Comparison of ENCODE assay signal across 1 cellular context in genomic region chr19:54390942-54391577, GRCh38.
A peak's percentile ranks its signal among the peaks of the same experiment; 100 is the strongest.
TF ChIP-seq lines count a peak whose summit lies in the region.

No MANE protein-coding gene starts in this region.

TF ChIP-seq in GM12878, 131 proteins besides CTCF, POLR2A, EP300 and RAD21 (continues in another document):
- no peak for TF ChIP-seq PAX8 (IDR thresholded peaks at IDR 0.05)
- TF ChIP-seq, protein P1, sequence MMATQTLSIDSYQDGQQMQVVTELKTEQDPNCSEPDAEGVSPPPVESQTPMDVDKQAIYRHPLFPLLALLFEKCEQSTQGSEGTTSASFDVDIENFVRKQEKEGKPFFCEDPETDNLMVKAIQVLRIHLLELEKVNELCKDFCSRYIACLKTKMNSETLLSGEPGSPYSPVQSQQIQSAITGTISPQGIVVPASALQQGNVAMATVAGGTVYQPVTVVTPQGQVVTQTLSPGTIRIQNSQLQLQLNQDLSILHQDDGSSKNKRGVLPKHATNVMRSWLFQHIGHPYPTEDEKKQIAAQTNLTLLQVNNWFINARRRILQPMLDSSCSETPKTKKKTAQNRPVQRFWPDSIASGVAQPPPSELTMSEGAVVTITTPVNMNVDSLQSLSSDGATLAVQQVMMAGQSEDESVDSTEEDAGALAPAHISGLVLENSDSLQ (IDR thresholded peaks at IDR 0.05): no peak
- no peak for TF ChIP-seq SMARCA5 (IDR thresholded peaks at IDR 0.05)
- no peak for TF ChIP-seq SPI1 (IDR thresholded peaks at IDR 0.05; ENCODE audit: borderline replicate concordance, insufficient read depth, low read depth, low read length)
- TF ChIP-seq, protein P2, sequence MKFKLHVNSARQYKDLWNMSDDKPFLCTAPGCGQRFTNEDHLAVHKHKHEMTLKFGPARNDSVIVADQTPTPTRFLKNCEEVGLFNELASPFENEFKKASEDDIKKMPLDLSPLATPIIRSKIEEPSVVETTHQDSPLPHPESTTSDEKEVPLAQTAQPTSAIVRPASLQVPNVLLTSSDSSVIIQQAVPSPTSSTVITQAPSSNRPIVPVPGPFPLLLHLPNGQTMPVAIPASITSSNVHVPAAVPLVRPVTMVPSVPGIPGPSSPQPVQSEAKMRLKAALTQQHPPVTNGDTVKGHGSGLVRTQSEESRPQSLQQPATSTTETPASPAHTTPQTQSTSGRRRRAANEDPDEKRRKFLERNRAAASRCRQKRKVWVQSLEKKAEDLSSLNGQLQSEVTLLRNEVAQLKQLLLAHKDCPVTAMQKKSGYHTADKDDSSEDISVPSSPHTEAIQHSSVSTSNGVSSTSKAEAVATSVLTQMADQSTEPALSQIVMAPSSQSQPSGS (IDR thresholded peaks at IDR 0.05; ENCODE audit: low read length): no peak
- no peak for TF ChIP-seq ETV6 (conservative IDR thresholded peaks at IDR 0.05 in 1 of 2, IDR thresholded peaks at IDR 0.05 in 1 of 2; ENCODE audit: borderline replicate concordance in 1 of 2, low read depth in 1 of 2)
- TF ChIP-seq TCF12 (IDR thresholded peaks at IDR 0.05; ENCODE audit: low read depth, low read length): no peak
- no peak for TF ChIP-seq SMAD5 (IDR thresholded peaks at IDR 0.05; ENCODE audit: low read depth)
- TF ChIP-seq ZNF24 (IDR thresholded peaks at IDR 0.05): no peak
- TF ChIP-seq IRF4 (IDR thresholded peaks at IDR 0.05; ENCODE audit: low read depth, low read length): no peak
- TF ChIP-seq POU2F2 (IDR thresholded peaks at IDR 0.05; ENCODE audit: borderline replicate concordance, low read depth, low read length): 0 out of 3 replicates have a peak, but pooled peaks have one; percentile 14
- no peak for TF ChIP-seq IRF5 (IDR thresholded peaks at IDR 0.05; ENCODE audit: borderline replicate concordance)
- no peak for TF ChIP-seq ZBTB40 (IDR thresholded peaks at IDR 0.05; ENCODE audit: borderline replicate concordance)
- TF ChIP-seq BCLAF1 (IDR thresholded peaks at IDR 0.05): no peak
- TF ChIP-seq, protein P3, sequence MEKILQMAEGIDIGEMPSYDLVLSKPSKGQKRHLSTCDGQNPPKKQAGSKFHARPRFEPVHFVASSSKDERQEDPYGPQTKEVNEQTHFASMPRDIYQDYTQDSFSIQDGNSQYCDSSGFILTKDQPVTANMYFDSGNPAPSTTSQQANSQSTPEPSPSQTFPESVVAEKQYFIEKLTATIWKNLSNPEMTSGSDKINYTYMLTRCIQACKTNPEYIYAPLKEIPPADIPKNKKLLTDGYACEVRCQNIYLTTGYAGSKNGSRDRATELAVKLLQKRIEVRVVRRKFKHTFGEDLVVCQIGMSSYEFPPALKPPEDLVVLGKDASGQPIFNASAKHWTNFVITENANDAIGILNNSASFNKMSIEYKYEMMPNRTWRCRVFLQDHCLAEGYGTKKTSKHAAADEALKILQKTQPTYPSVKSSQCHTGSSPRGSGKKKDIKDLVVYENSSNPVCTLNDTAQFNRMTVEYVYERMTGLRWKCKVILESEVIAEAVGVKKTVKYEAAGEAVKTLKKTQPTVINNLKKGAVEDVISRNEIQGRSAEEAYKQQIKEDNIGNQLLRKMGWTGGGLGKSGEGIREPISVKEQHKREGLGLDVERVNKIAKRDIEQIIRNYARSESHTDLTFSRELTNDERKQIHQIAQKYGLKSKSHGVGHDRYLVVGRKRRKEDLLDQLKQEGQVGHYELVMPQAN (conservative IDR thresholded peaks at IDR 0.05): no peak
- TF ChIP-seq, protein P4, sequence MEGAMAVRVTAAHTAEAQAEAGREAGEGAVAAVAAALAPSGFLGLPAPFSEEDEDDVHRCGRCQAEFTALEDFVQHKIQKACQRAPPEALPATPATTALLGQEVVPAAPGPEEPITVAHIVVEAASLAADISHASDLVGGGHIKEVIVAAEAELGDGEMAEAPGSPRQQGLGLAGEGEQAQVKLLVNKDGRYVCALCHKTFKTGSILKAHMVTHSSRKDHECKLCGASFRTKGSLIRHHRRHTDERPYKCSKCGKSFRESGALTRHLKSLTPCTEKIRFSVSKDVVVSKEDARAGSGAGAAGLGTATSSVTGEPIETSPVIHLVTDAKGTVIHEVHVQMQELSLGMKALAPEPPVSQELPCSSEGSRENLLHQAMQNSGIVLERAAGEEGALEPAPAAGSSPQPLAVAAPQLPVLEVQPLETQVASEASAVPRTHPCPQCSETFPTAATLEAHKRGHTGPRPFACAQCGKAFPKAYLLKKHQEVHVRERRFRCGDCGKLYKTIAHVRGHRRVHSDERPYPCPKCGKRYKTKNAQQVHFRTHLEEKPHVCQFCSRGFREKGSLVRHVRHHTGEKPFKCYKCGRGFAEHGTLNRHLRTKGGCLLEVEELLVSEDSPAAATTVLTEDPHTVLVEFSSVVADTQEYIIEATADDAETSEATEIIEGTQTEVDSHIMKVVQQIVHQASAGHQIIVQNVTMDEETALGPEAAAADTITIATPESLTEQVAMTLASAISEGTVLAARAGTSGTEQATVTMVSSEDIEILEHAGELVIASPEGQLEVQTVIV (IDR thresholded peaks at IDR 0.05; ENCODE audit: borderline replicate concordance, partially characterized antibody): no peak
- TF ChIP-seq NBN (IDR thresholded peaks at IDR 0.05): no peak
- no peak for TF ChIP-seq E2F4 (IDR thresholded peaks at IDR 0.05; ENCODE audit: low read depth, low read length)
- TF ChIP-seq MYC (IDR thresholded peaks at IDR 0.05; ENCODE audit: insufficient read depth, insufficient read length, insufficient replicate concordance, low read length, severe bottlenecking): no peak
- no peak for TF ChIP-seq MEF2B (IDR thresholded peaks at IDR 0.05; ENCODE audit: partially characterized antibody, poor library complexity, severe bottlenecking)
- no peak for TF ChIP-seq RBBP5 (conservative IDR thresholded peaks at IDR 0.05)
- no peak for TF ChIP-seq HSF1 (IDR thresholded peaks at IDR 0.05; ENCODE audit: low read depth, low read length)
- no peak for TF ChIP-seq ASH2L (IDR thresholded peaks at IDR 0.05; ENCODE audit: borderline replicate concordance, low read depth)
- TF ChIP-seq USF2 (IDR thresholded peaks at IDR 0.05; ENCODE audit: borderline replicate concordance, low read depth, low read length): no peak
- no peak for TF ChIP-seq TARDBP (IDR thresholded peaks at IDR 0.05; ENCODE audit: borderline replicate concordance)
- no peak for TF ChIP-seq CBX5 (IDR thresholded peaks at IDR 0.05; ENCODE audit: low read depth)
- no peak for TF ChIP-seq NR2F1 (conservative IDR thresholded peaks at IDR 0.05)
- no peak for TF ChIP-seq NRF1 (conservative IDR thresholded peaks at IDR 0.05; ENCODE audit: low read depth, low read length)
- no peak for TF ChIP-seq KDM1A (IDR thresholded peaks at IDR 0.05; ENCODE audit: borderline replicate concordance)
- no peak for TF ChIP-seq USF1 (IDR thresholded peaks at IDR 0.05; ENCODE audit: borderline replicate concordance, extremely low read length, insufficient read depth, low read depth, low read length)
- TF ChIP-seq SMC3 (IDR thresholded peaks at IDR 0.05; ENCODE audit: borderline replicate concordance, low read length): peak; percentile 65
- no peak for TF ChIP-seq SUPT20H (IDR thresholded peaks at IDR 0.05; ENCODE audit: borderline replicate concordance, control insufficient read depth, low read depth, low read length)
- TF ChIP-seq SREBF1 (IDR thresholded peaks at IDR 0.05; ENCODE audit: low read length): no peak
- peak; percentile 61; the same call in 1 of the 2 replicates for TF ChIP-seq RB1 (IDR thresholded peaks at IDR 0.05; ENCODE audit: borderline replicate concordance)
- peak; percentile 78 for TF ChIP-seq ZNF384 (IDR thresholded peaks at IDR 0.05; ENCODE audit: borderline replicate concordance, low read depth, low read length)
